Comparison of ENCODE assay signal across 1 cellular context in the genomic region with DNA sequence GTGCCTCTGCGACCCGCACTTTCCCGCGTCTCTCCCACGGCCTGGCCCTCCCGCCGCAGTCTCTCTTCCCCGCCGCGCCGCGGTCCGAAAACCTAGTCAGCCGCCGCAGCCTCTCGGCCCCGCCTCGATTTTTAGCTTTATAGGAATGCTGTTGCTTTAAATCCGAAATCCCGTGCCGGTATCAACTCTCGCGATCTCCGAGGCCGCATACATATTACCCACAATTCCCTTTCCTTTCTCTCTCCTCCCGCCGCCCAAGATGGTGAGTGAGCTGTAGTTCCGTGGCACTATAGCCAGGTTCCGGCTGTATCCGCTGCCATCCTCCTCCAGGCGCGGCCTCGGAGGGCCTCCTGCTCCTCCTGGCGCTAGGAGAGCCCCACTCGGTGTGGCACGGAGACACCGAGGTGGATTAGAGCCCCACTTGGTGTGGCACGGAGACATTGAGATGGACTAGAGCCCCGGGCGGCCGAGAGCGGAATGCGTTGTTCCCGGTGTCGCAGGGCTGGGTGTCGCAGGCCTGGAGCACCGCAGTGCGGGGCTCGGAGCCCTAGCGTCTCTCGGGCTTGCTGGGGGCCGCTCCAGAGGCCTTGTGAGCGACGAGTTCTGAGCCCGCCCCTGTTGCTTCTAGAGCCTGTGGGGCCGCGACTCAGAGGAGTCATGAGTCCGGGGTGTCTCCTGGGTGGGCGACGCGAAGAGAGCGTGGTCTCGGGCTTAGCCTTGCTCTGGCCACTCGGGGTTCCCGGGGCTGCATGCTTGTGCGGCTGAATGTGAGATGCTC.
TF ChIP-seq lines count a peak whose summit lies in the region.

A gene (minus strand): TSS at position 147 of the 778 bp plus-strand sequence. CDS start 1,469 bp downstream, outside the sequence.
A gene (plus strand): TSS at position 234 of the 778 bp plus-strand sequence. CDS start 26 bp downstream, at position 260.

TF ChIP-seq in SK-N-SH, 30 proteins besides CTCF, POLR2A, EP300 and RAD21 (continued from another document):
- TF ChIP-seq, protein P1, sequence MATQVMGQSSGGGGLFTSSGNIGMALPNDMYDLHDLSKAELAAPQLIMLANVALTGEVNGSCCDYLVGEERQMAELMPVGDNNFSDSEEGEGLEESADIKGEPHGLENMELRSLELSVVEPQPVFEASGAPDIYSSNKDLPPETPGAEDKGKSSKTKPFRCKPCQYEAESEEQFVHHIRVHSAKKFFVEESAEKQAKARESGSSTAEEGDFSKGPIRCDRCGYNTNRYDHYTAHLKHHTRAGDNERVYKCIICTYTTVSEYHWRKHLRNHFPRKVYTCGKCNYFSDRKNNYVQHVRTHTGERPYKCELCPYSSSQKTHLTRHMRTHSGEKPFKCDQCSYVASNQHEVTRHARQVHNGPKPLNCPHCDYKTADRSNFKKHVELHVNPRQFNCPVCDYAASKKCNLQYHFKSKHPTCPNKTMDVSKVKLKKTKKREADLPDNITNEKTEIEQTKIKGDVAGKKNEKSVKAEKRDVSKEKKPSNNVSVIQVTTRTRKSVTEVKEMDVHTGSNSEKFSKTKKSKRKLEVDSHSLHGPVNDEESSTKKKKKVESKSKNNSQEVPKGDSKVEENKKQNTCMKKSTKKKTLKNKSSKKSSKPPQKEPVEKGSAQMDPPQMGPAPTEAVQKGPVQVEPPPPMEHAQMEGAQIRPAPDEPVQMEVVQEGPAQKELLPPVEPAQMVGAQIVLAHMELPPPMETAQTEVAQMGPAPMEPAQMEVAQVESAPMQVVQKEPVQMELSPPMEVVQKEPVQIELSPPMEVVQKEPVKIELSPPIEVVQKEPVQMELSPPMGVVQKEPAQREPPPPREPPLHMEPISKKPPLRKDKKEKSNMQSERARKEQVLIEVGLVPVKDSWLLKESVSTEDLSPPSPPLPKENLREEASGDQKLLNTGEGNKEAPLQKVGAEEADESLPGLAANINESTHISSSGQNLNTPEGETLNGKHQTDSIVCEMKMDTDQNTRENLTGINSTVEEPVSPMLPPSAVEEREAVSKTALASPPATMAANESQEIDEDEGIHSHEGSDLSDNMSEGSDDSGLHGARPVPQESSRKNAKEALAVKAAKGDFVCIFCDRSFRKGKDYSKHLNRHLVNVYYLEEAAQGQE (IDR thresholded peaks at IDR 0.05; ENCODE audit: low read depth, low read length): peak; percentile 62; the same call in 1 of the 2 replicates
- TF ChIP-seq, protein P2, sequence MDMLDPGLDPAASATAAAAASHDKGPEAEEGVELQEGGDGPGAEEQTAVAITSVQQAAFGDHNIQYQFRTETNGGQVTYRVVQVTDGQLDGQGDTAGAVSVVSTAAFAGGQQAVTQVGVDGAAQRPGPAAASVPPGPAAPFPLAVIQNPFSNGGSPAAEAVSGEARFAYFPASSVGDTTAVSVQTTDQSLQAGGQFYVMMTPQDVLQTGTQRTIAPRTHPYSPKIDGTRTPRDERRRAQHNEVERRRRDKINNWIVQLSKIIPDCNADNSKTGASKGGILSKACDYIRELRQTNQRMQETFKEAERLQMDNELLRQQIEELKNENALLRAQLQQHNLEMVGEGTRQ (IDR thresholded peaks at IDR 0.05; ENCODE audit: borderline replicate concordance, low read depth, low read length): 0 out of 2 replicates have a peak, but pooled peaks have one; percentile 17
- peak; percentile 99 for TF ChIP-seq CHD2 (IDR thresholded peaks at IDR 0.05; ENCODE audit: low read length, partially characterized antibody)
- no peak for TF ChIP-seq GATA2 (CRISPR knock-in tag; IDR thresholded peaks at IDR 0.05)
- TF ChIP-seq, protein P3, sequence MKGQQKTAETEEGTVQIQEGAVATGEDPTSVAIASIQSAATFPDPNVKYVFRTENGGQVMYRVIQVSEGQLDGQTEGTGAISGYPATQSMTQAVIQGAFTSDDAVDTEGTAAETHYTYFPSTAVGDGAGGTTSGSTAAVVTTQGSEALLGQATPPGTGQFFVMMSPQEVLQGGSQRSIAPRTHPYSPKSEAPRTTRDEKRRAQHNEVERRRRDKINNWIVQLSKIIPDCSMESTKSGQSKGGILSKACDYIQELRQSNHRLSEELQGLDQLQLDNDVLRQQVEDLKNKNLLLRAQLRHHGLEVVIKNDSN (IDR thresholded peaks at IDR 0.05; ENCODE audit: borderline replicate concordance, low read depth): no peak
- peak; percentile 94 for TF ChIP-seq SIN3A (IDR thresholded peaks at IDR 0.05; ENCODE audit: borderline replicate concordance, low read depth, low read length)
- TF ChIP-seq MEF2A (IDR thresholded peaks at IDR 0.05; ENCODE audit: borderline replicate concordance, low read depth): no peak
- TF ChIP-seq POLR2AphosphoS5 (IDR thresholded peaks at IDR 0.05; ENCODE audit: low read depth, low read length): peak; percentile 100
- TF ChIP-seq FOSL2 (IDR thresholded peaks at IDR 0.05; ENCODE audit: borderline replicate concordance, low read depth): no peak
- no peak for TF ChIP-seq RFX5 (IDR thresholded peaks at IDR 0.05; ENCODE audit: low read length)
- TF ChIP-seq ELF1 (IDR thresholded peaks at IDR 0.05): peak; percentile 43; the same call in 1 of the 2 replicates
- TF ChIP-seq, protein P4, sequence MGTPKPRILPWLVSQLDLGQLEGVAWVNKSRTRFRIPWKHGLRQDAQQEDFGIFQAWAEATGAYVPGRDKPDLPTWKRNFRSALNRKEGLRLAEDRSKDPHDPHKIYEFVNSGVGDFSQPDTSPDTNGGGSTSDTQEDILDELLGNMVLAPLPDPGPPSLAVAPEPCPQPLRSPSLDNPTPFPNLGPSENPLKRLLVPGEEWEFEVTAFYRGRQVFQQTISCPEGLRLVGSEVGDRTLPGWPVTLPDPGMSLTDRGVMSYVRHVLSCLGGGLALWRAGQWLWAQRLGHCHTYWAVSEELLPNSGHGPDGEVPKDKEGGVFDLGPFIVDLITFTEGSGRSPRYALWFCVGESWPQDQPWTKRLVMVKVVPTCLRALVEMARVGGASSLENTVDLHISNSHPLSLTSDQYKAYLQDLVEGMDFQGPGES (IDR thresholded peaks at IDR 0.05; ENCODE audit: low read depth, low read length): no peak
- TF ChIP-seq TAF1 (IDR thresholded peaks at IDR 0.05; ENCODE audit: borderline replicate concordance, low read depth, low read length): peak; percentile 99
- no peak for TF ChIP-seq FOXJ3 (CRISPR knock-in tag; IDR thresholded peaks at IDR 0.05)
- TF ChIP-seq NFIC (IDR thresholded peaks at IDR 0.05; ENCODE audit: borderline replicate concordance): 0 out of 2 replicates have a peak, but pooled peaks have one; percentile 17
